In the genomic region with DNA sequence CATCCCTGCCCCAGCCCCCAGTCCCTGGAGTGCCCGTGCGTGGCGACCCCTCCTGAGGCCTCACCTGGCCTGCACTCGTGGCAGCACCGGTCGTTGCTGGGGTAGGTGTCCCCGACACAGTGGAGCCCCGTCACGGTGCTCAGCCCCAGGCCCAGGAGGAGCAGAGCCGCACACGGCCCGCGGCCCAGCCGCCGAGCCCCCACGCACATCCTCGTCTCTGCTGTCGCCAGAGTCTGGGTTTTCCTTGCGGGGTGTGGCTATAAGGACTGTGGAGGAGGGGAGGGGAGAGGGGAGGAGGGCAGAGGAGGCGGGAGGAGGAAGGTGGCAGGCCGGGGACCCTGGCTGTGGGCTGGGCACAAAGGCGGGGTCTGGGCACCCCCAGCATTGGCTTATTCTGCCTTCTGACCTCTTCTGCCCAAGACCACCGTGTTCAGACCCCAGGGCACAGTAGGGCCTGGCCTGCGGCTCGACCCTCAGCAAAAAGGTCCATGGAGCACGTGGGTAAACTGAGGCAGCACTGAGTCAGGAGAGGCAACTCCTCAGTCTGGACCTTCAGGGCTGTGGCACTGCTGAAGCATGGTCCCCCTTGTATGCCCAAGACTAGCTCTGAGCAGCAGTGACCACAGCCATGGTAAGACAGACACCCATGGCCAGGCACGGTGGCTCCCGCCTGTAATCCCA, we compare ENCODE assay signal across 9 cellular contexts. TPM values are rescaled to one million over a fixed set of nuclear protein-coding genes. Genes with fewer than 3 reads are reported as not detected.
DNase-seq lines count a peak whose midpoint lies in the region; ATAC-seq, FAIRE-seq and TF ChIP-seq lines count a peak whose summit lies in the region.
"Had no signal": no experiment of that assay in that cellular context is flagged by ENCODE, and none has a peak within 500 bp of the region (broad histone marks: within the 10 kb centered on the region; RNA-seq: fewer than 3 reads in every experiment).

A gene (minus strand): TSS at position 235 of the 681 bp plus-strand sequence. CDS start 26 bp downstream, at position 209.

- RAD21 ChIA-PET in GM12878 (lab: Charles Lee; ENCODE audit: unreplicated experiment) = interaction anchor here (2.1 to 2.5 kb wide), 2 partner anchors 37 to 92 kb away, joined by 9 to 10 read pairs; no protein-coding TSS in a partner anchor

- H3K4me3 Mint-ChIP-seq in CD4-positive, alpha-beta memory T cell = peak within 1 kb of the TSS; percentile 71 to 83 (median 79)

- H3K27me3 Mint-ChIP-seq in CD4-positive, alpha-beta memory T cell = no peaks in the 10 kb centered on the region

- DNase-seq in CD4-positive, alpha-beta memory T cell = peak in 2 of 5 donors; percentile 42 to 60
- DNase-seq in GM12878 (ENCODE audit: low read depth, low spot score) (no peak), psoas muscle (peak; percentile 11 to 52), hippocampal formation (lab: John Stamatoyannopoulos, UW) (no peak), NCI-H2227 (lab: John Stamatoyannopoulos, UW; ENCODE audit: unreplicated experiment) (no peak), HuH-7 (ENCODE audit: low spot score) (no peak), GM03348 (ENCODE audit: low spot score) (no peak)
- DNase-seq: NCI-H146 had no signal

- H3K4me3 ChIP-seq in CD4-positive, alpha-beta memory T cell (ENCODE audit: low read length in 2 of 2) = peak within 1 kb of the TSS; percentile 55 to 78
- H3K4me3 ChIP-seq in GM12878 = peak within 1 kb of the TSS; percentile 27; the same call in 1 of the 2 replicates
- H3K4me3 ChIP-seq in psoas muscle = peak within 1 kb of the TSS; percentile 51

- CTCF ChIA-PET in CD4-positive, alpha-beta memory T cell (lab: Charles Lee; ENCODE audit: partially characterized antibody) = no interaction called here
- CTCF ChIA-PET in GM12878 (lab: Yijun Ruan, JAX) = interaction anchor here (1.9 to 2.2 kb wide), 2 partner anchors 17 to 92 kb away, joined by 6 to 8 read pairs; no protein-coding TSS in a partner anchor

- TF ChIP-seq CTCF in GM12878 (IDR thresholded peaks at IDR 0.05 in 2 of 3, conservative IDR thresholded peaks at IDR 0.05 in 1 of 3; ENCODE audit: control insufficient read depth in 2 of 3, extremely low read depth in 1 of 3, insufficient read depth in 1 of 3, low read depth in 3 of 3, low read length in 3 of 3) (no peak), psoas muscle (IDR thresholded peaks at IDR 0.05) (no peak)

- peak within 1 kb of the TSS; percentile 86 for H3K27ac ChIP-seq in CD4-positive, alpha-beta memory T cell (ENCODE audit: low read depth, low read length)
- peak within 1 kb of the TSS; percentile 42 for H3K27ac ChIP-seq in GM12878 (ENCODE audit: control insufficient read depth, insufficient read depth)
- H3K27ac ChIP-seq in psoas muscle = no peak within 1 kb of the TSS

- no peak for FAIRE-seq in GM12878 (lab: Jason Lieb, UNC)

- no peaks in the 10 kb centered on the region for H4K20me1 ChIP-seq in GM12878 (ENCODE audit: control insufficient read depth, insufficient read depth)

- no peaks in the 10 kb centered on the region for H3K79me2 ChIP-seq in GM12878 (ENCODE audit: control insufficient read depth, insufficient read depth, low read length)

- TF ChIP-seq POLR2A in GM12878 (IDR thresholded peaks at IDR 0.05; ENCODE audit: low read depth, low read length) = 0 out of 2 replicates have a peak, but pooled peaks have one; percentile 6

- H3K4me1 ChIP-seq in CD4-positive, alpha-beta memory T cell (ENCODE audit: insufficient read depth, low read length) = peaks cover 82% of the 10 kb centered on the region
- H3K4me1 ChIP-seq in GM12878 (ENCODE audit: control insufficient read depth, insufficient read depth, low read length) (peaks cover 32% of the 10 kb centered on the region), psoas muscle (no peaks in the 10 kb centered on the region)

- SMC1A ChIA-PET in GM12878 (lab: Charles Lee; ENCODE audit: uncharacterized antibody, unreplicated experiment) = no interaction called here

- in situ Hi-C loops in GM12878 (cut with MboI) = no loop called here

- TF ChIP-seq RAD21 in GM12878 (IDR thresholded peaks at IDR 0.05; ENCODE audit: insufficient read depth, low read depth, low read length) = no peak

- WGBS in GM12878 (ENCODE audit: insufficient coverage, insufficient replicate concordance, low lambda C conversion rate, missing lambda C conversion rate) = 24% methylated on average over 21 of the region's 28 CpGs
- 60 to 66% (median 60%) methylated on average over 28 of the region's 28 CpGs for WGBS in psoas muscle, 3 donors

- H3K9me3 ChIP-seq in CD4-positive, alpha-beta memory T cell (ENCODE audit: control insufficient read depth in 1 of 2, low read length in 2 of 2) = no peaks in the 10 kb centered on the region
- no peaks in the 10 kb centered on the region; the same call in 2 of the 3 replicates for H3K9me3 ChIP-seq in GM12878 (replicated peaks; ENCODE audit: control insufficient read depth, insufficient read depth, low read length)
- H3K9me3 ChIP-seq in psoas muscle = no peaks in the 10 kb centered on the region

- H2AFZ ChIP-seq in GM12878 (ENCODE audit: control insufficient read depth, low read depth, low read length) = peak within 1 kb of the TSS; percentile 39; the same call in 1 of the 2 replicates

- intact Hi-C loops in CD4-positive, alpha-beta memory T cell (cut with micrococcal nuclease) = loop anchor here (2.0 kb wide), 1 partner anchor 17 kb away; no protein-coding TSS in a partner anchor
- intact Hi-C loops in T-helper 1 cell treated with Interleukin-12 subunit alpha and Interleukin-12 subunit beta and Interleukin-4 antibody, amounts not matched to agents 30 ng/mL and 1 ng/mL, for 36 hours (cut with micrococcal nuclease) = loop anchor here (1.0 to 5.0 kb wide), 4 partner anchors 17 to 257 kb away; a partner anchor contains a TSS
- intact Hi-C loops in GM12878 (cut with micrococcal nuclease; ENCODE audit: unreplicated experiment) (no loop called here), psoas muscle (cut with DNase I) (no loop called here)

- TF ChIP-seq EP300 in GM12878 (IDR thresholded peaks at IDR 0.05; ENCODE audit: borderline replicate concordance in 1 of 2, control insufficient read depth in 1 of 2, low read depth in 2 of 2, low read length in 2 of 2) = no peak

- H3K27ac Mint-ChIP-seq in CD4-positive, alpha-beta memory T cell = peak within 1 kb of the TSS; percentile 79 to 100 (median 94)

- no peaks in the 10 kb centered on the region for H3K27me3 ChIP-seq in CD4-positive, alpha-beta memory T cell (ENCODE audit: insufficient read depth, low read length)
- H3K27me3 ChIP-seq in GM12878 (replicated peaks in 1 of 2; ENCODE audit: control insufficient read depth in 2 of 2, insufficient read depth in 2 of 2, low read length in 1 of 2) (no peaks in the 10 kb centered on the region), psoas muscle (ENCODE audit: insufficient read depth in 3 of 3, low read length in 2 of 3) (no peaks in the 10 kb centered on the region)

- H3K4me1 Mint-ChIP-seq in CD4-positive, alpha-beta memory T cell = peaks cover 9 to 62% (median 35%) of the 10 kb centered on the region in 4 donors

- peaks cover 10% of the 10 kb centered on the region for H3K36me3 ChIP-seq in CD4-positive, alpha-beta memory T cell (ENCODE audit: insufficient read depth, low read length)
- H3K36me3 ChIP-seq in GM12878 (ENCODE audit: control insufficient read depth in 2 of 2, insufficient read depth in 2 of 2, low read length in 1 of 2) (peaks cover 0 to 16% of the 10 kb centered on the region in 2 experiments; a peak in 3 of 4 replicates), psoas muscle (ENCODE audit: insufficient read depth in 1 of 2, low read depth in 1 of 2) (peaks cover 0 to 31% of the 10 kb centered on the region in 2 donors)

- POLR2A ChIA-PET in CD4-positive, alpha-beta memory T cell (lab: Charles Lee; ENCODE audit: partially characterized antibody) = interaction anchor here (0.5 to 3.3 kb wide), 7 partner anchors 12 to 84 kb away, joined by 3 to 17 read pairs (median 6); no protein-coding TSS in a partner anchor
- POLR2A ChIA-PET in GM12878 (lab: Charles Lee) = interaction anchor here (0.9 to 2.2 kb wide), 2 partner anchors 17 to 42 kb away, joined by 3 to 7 read pairs; no protein-coding TSS in a partner anchor

- no peaks in the 10 kb centered on the region for H3K9me3 Mint-ChIP-seq in CD4-positive, alpha-beta memory T cell

- ATAC-seq in GM12878 = peak; percentile 2
- no peak for ATAC-seq in psoas muscle

- H3K36me3 Mint-ChIP-seq in CD4-positive, alpha-beta memory T cell = peaks cover 0 to 10% of the 10 kb centered on the region in 2 donors

- peak within 1 kb of the TSS; percentile 62 for H3K4me2 ChIP-seq in GM12878 (ENCODE audit: control insufficient read depth, insufficient read depth)

- BruUV-seq in GM12878 (replicated peaks; lab: Mats Ljungman, UMichigan) = no TSS peak

- H3K9ac ChIP-seq in GM12878 (ENCODE audit: control insufficient read depth, insufficient read depth, low read length) = no peak within 1 kb of the TSS

RNA-seq across cellular contexts. Expression of the gene that starts here (rescaled TPM):
- 10 to 100 TPM; 13.5 to 15.5 TPM for total RNA-seq in CD4-positive, alpha-beta memory T cell
- 10 to 100 TPM; 63.2 to 75.1 TPM for polyA plus RNA-seq in CD4-positive, alpha-beta memory T cell
- total RNA-seq in T-helper 1 cell treated with Interleukin-12 subunit alpha and Interleukin-12 subunit beta and Interleukin-4 antibody, amounts not matched to agents 30 ng/mL and 1 ng/mL, for 36 hours = 406 and 418 TPM in 2 replicates
- total RNA-seq in GM12878 (2013; cell fraction: nucleolus; rRNA removed) = 8.5 and 8.7 TPM in 2 replicates
- total RNA-seq in GM12878 (2014; rRNA removed) (6.2 and 6.9 TPM in 2 replicates), GM12878 (2014; rRNA removed; fragmentation: Illumina TruSeq; extraction: Trizol) (0.51 and 0.67 TPM in 2 replicates), GM12878 (2021) (6.1 and 6.5 TPM in 2 replicates), psoas muscle (1 to 10 TPM; 1.4 to 4.6 (median 3.7) TPM)
- polyA plus RNA-seq in GM12878 (2011; ENCODE audit: low read depth) = 0.39 TPM
- polyA plus RNA-seq in GM12878 (2011; rRNA removed) (0.33 TPM in 1 of 2 replicates, not detected in the other), GM12878 (2014; fragmentation: Illumina TruSeq; extraction: Trizol) (0.24 TPM in 1 of 2 replicates, not detected in the other), GM12878 (2014; fragmentation: Nextera tagmentation; extraction: Ambion mirVana) (under 1 TPM in 1 of 2 experiments, not detected in 1; 0.05 TPM), GM12878 (2014; rRNA removed) (6.5 and 7.3 TPM in 2 replicates), GM12878 (2016; fragmentation: Nextera tagmentation; extraction: Ambion mirVana) (1 to 10 TPM; 2.5 to 2.8 TPM), psoas muscle (1 to 10 TPM; 1.7 to 3.8 (median 2.6) TPM)
- polyA plus RNA-seq in GM12878 (2011; cell fraction: cytosol; rRNA removed) = 0.37 and 0.75 TPM in 2 replicates
- polyA plus RNA-seq in GM12878 (2011; cell fraction: nucleus; rRNA removed) = 1.3 and 1.6 TPM in 2 replicates
- 3.1 and 3.3 TPM in 2 replicates for polyA plus RNA-seq in GM12878 (2012)
- polyA minus RNA-seq in GM12878 (2011; rRNA and poly(A)+ RNA removed) = not detected in 2 replicates
- polyA minus RNA-seq in GM12878 (2011; cell fraction: cytosol; rRNA and poly(A)+ RNA removed) = not detected in 2 replicates
- 0.24 and 0.67 TPM in 2 replicates for polyA minus RNA-seq in GM12878 (2011; cell fraction: nucleus; rRNA and poly(A)+ RNA removed)

Comparison
In these comparisons a context has a peak if more than half of its experiments do, and no peak if none do; other contexts are left out.
1. RNA of the gene that starts here (total RNA-seq): 406 to 418 TPM in T-helper 1 cell treated with Interleukin-12 subunit alpha and Interleukin-12 subunit beta and Interleukin-4 antibody, amounts not matched to agents 30 ng/mL and 1 ng/mL, for 36 hours; 13.5 to 15.5 TPM in CD4-positive, alpha-beta memory T cell, 0.51 to 8.7 TPM in GM12878 and 1.4 to 4.6 TPM in psoas muscle; every median in the first group is over 10 times any median in the second.
2. RNA of the gene that starts here (polyA plus RNA-seq): 63.2 to 75.1 TPM in CD4-positive, alpha-beta memory T cell; 1.7 to 3.8 TPM in psoas muscle and 0.05 to 7.3 TPM in GM12878; every median in the first group is over 4 times any median in the second.
3. DNase-seq: peak in psoas muscle (2 of 2); none in GM12878 (single experiment), hippocampal formation (0 of 2), NCI-H2227 (single experiment), HuH-7 (single experiment) and GM03348 (single experiment).
4. intact Hi-C loops: an anchor here in CD4-positive, alpha-beta memory T cell (2.0 kb wide) and T-helper 1 cell treated with Interleukin-12 subunit alpha and Interleukin-12 subunit beta and Interleukin-4 antibody, amounts not matched to agents 30 ng/mL and 1 ng/mL, for 36 hours (1.0 to 5.0 kb wide); none called in GM12878 and psoas muscle.
5. Peak in every context shown above with its lines, with median percentiles within 50 percentile points of each other: H3K4me3 ChIP-seq.